ENCODE assay signal across 32 cellular contexts in the genomic region with DNA sequence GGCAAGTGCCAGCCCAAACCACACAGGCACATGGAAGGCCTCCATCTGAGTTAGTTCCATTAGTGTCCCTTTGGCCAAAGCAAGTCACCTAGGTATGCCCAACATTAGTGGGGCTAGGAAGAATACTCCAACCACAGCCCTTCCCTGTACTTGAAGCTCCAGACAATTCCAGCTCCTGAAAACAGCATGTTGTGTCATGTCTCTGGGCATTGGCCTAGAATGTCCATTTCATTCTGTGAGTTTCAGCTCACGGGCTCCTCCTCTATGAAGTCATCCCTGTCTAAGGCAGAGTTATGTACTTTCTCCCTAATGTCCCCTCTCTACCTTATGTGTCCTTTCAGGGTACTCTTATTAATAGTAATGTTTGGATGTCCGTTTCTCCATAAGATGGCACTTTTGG.
"Had no signal": no experiment of that assay in that cellular context is flagged by ENCODE, and none has a peak within 500 bp of the region (broad histone marks: within the 10 kb centered on the region; RNA-seq: fewer than 3 reads in every experiment).

No MANE protein-coding gene starts in this region.

- H3K9me3 Mint-ChIP-seq: activated B cell treated with CpG ODN at 0.5 μM for 24 hours; activated CD8-positive, alpha-beta T cell treated with anti-CD3 and anti-CD28 coated beads for 36 hours; activated T-cell treated with anti-CD3 and anti-CD28 coated beads, Interleukin-2, amount 50 U/mL, for 4 hours; activated T-helper 17 cell treated with anti-CD3 and anti-CD28 coated beads, Interleukin-2, amount 50 U/mL, for 72 hours; central memory CD8-positive, alpha-beta T cell; dendritic cell treated with granulocyte-macrophage colony-stimulating factor and Interleukin-4, amounts not matched to agents 40 ng/mL and 50 ng/mL, for 4 days; endodermal cell; T-cell; T-helper 1 cell treated with Interleukin-12 subunit alpha and Interleukin-12 subunit beta and Interleukin-4 antibody, amounts not matched to agents 30 μg/mL and 1 μg/mL, for 36 hours had no signal

- H3K9me3 ChIP-seq: adrenal gland, body of pancreas, esophagus muscularis mucosa, gastroesophageal sphincter had no signal

- H3K27ac ChIP-seq: adrenal gland, body of pancreas, coronary artery, dorsolateral prefrontal cortex, esophagus muscularis mucosa, gastroesophageal sphincter, WERI-Rb-1 had no signal

- H3K4me1 ChIP-seq: adrenal gland, body of pancreas, gastroesophageal sphincter had no signal

- H3K36me3 ChIP-seq: adrenal gland, esophagus muscularis mucosa, gastroesophageal sphincter, WERI-Rb-1 had no signal

- DNase-seq: activated B cell treated with CpG ODN at 0.5 μM for 24 hours; activated CD4-positive, alpha-beta T cell treated with anti-CD3 and anti-CD28 coated beads for 48 hours; activated CD4-positive, alpha-beta T cell treated with anti-CD3 and anti-CD28 coated beads, Interleukin-2, amount 50 U/mL, for 1 hour; activated CD4-positive, alpha-beta T cell treated with anti-CD3 and anti-CD28 coated beads, Interleukin-2, amount 50 U/mL, for 48 hours; activated CD8-positive, alpha-beta memory T cell treated with anti-CD3 and anti-CD28 coated beads for 24 hours; activated CD8-positive, alpha-beta T cell treated with anti-CD3 and anti-CD28 coated beads for 36 hours; activated effector memory CD4-positive, alpha-beta T cell treated with Interleukin-2 at 50 U/mL for 16 hours; activated gamma-delta T cell treated with Interleukin-2 at 50 U/mL for 16 hours; activated naive CD4-positive, alpha-beta T cell treated with anti-CD3 and anti-CD28 coated beads, Interleukin-2, amount 50 U/mL, for 16 hours; activated naive CD4-positive, alpha-beta T cell treated with Interleukin-2 at 50 U/mL for 16 hours; activated T-cell treated with anti-CD3 and anti-CD28 coated beads, Interleukin-2, amount 50 U/mL, for 4 hours; adrenal gland; amygdala; aorta; body of pancreas; dorsolateral prefrontal cortex; effector memory CD4-positive, alpha-beta T cell; endodermal cell; erythroblast; foreskin melanocyte; SW 1271; T-cell; T1000; WERI-Rb-1 had no signal

- H3K4me1 Mint-ChIP-seq: activated B cell treated with CpG ODN at 0.5 μM for 24 hours; activated T-helper 17 cell treated with anti-CD3 and anti-CD28 coated beads, Interleukin-2, amount 50 U/mL, for 72 hours; central memory CD8-positive, alpha-beta T cell had no signal

- H3K4me3 Mint-ChIP-seq: activated B cell treated with CpG ODN at 0.5 μM for 24 hours; activated CD8-positive, alpha-beta T cell treated with anti-CD3 and anti-CD28 coated beads for 36 hours; activated naive CD8-positive, alpha-beta T cell; activated T-cell treated with anti-CD3 and anti-CD28 coated beads, Interleukin-2, amount 50 U/mL, for 4 hours; activated T-helper 17 cell treated with anti-CD3 and anti-CD28 coated beads, Interleukin-2, amount 50 U/mL, for 72 hours; central memory CD8-positive, alpha-beta T cell; dendritic cell treated with granulocyte-macrophage colony-stimulating factor and Interleukin-4, amounts not matched to agents 40 ng/mL and 50 ng/mL, for 4 days; endodermal cell; T-cell; T-helper 1 cell treated with Interleukin-12 subunit alpha and Interleukin-12 subunit beta and Interleukin-4 antibody, amounts not matched to agents 30 μg/mL and 1 μg/mL, for 36 hours had no signal

- H3K27me3 ChIP-seq: adrenal gland, body of pancreas, dorsolateral prefrontal cortex, esophagus muscularis mucosa, gastroesophageal sphincter had no signal

- H3K27ac Mint-ChIP-seq: activated B cell treated with CpG ODN at 0.5 μM for 24 hours; activated CD8-positive, alpha-beta T cell treated with anti-CD3 and anti-CD28 coated beads for 36 hours; activated naive CD8-positive, alpha-beta T cell; activated T-helper 17 cell treated with anti-CD3 and anti-CD28 coated beads, Interleukin-2, amount 50 U/mL, for 72 hours; dendritic cell treated with granulocyte-macrophage colony-stimulating factor and Interleukin-4, amounts not matched to agents 40 ng/mL and 50 ng/mL, for 4 days; endodermal cell; T-cell; T-helper 1 cell treated with Interleukin-12 subunit alpha and Interleukin-12 subunit beta and Interleukin-4 antibody, amounts not matched to agents 30 μg/mL and 1 μg/mL, for 36 hours had no signal

- H3K4me3 ChIP-seq: adrenal gland, body of pancreas, coronary artery, dorsolateral prefrontal cortex, esophagus muscularis mucosa, gastroesophageal sphincter had no signal

- H3K36me3 Mint-ChIP-seq: activated naive CD8-positive, alpha-beta T cell; T-cell had no signal
